Comparison of ENCODE assay signal across 11 cellular contexts in genomic region chr15:71237456-71238188, GRCh38.
DNase-seq lines count a peak whose midpoint lies in the region; ATAC-seq and TF ChIP-seq lines count a peak whose summit lies in the region.
"Had no signal": no experiment of that assay in that cellular context is flagged by ENCODE, and none has a peak within 500 bp of the region (broad histone marks: within the 10 kb centered on the region; RNA-seq: fewer than 3 reads in every experiment).

No MANE protein-coding gene starts in this region.

- no peaks in the 10 kb centered on the region for H3K9me3 ChIP-seq in A673 (ENCODE audit: low read depth, low read length, poor library complexity, severe bottlenecking)
- H3K9me3 ChIP-seq in esophagus squamous epithelium, result no peaks in the 10 kb centered on the region
- H3K9me3 ChIP-seq: ascending aorta had no signal

- H3K36me3 ChIP-seq in A673 (ENCODE audit: insufficient read depth, low read length, poor library complexity, severe bottlenecking) (no peaks in the 10 kb centered on the region), esophagus squamous epithelium (peaks cover 0 to 2% (median 0%) of the 10 kb centered on the region in 3 donors)

- intact Hi-C loops in A673 (cut with micrococcal nuclease; ENCODE audit: unreplicated experiment), result no loop called here
- intact Hi-C loops in esophagus squamous epithelium (cut with DNase I), result no loop called here
- intact Hi-C loops in natural killer cell (cut with micrococcal nuclease), result no loop called here

- DNase-seq in A673 (ENCODE audit: low spot score), result peak; percentile 78
- DNase-seq in HT1080 (ENCODE audit: low read depth), result peak; percentile 98
- peak; percentile 65 for DNase-seq in brain pericyte (ENCODE audit: low read depth, low spot score)
- peak; percentile 97 for DNase-seq in kidney glomerular epithelial cell (lab: John Stamatoyannopoulos, UW)
- DNase-seq in esophagus squamous epithelium (lab: John Stamatoyannopoulos, UW), result no peak
- no peak for DNase-seq in natural killer cell
- DNase-seq in stimulated activated CD4-positive, alpha-beta T cell treated with anti-CD3 and anti-CD28 coated beads, Interleukin-2, amount 100 ng/mL, for 48 hours, result no peak

- H3K27me3 ChIP-seq in A673 (replicated peaks; ENCODE audit: insufficient read depth, low read depth, low read length, poor library complexity), result no peaks in the 10 kb centered on the region
- no peaks in the 10 kb centered on the region for H3K27me3 ChIP-seq in esophagus squamous epithelium
- H3K27me3 ChIP-seq: ascending aorta had no signal

- POLR2A ChIA-PET in A673 (lab: Charles Lee; ENCODE audit: low non-redundant PET), result interaction anchor here (0.5 kb wide), 1 partner anchor 455 kb away, joined by 3 read pairs; no protein-coding TSS in a partner anchor

- H3K36me3 Mint-ChIP-seq in natural killer cell, result no peaks in the 10 kb centered on the region
- H3K36me3 Mint-ChIP-seq: IgD-negative memory B cell had no signal

- H3K27ac ChIP-seq in A673 (ENCODE audit: low read depth, low read length, poor library complexity, severe bottlenecking) (no peak overlapping the region), esophagus squamous epithelium (peak overlapping the region in 1 of 4 donors; percentile 18)
- H3K27ac ChIP-seq: ascending aorta had no signal

- WGBS in esophagus squamous epithelium, 2 donors, result 55 to 69% methylated on average over 11 of the region's 11 CpGs

- H3K4me3 Mint-ChIP-seq in natural killer cell, result no peak overlapping the region
- H3K4me3 Mint-ChIP-seq: IgD-negative memory B cell, mesothelial cell of epicardium had no signal

- TF ChIP-seq CTCF in A673 (conservative IDR thresholded peaks at IDR 0.05; ENCODE audit: low read depth, low read length), result no peak
- TF ChIP-seq CTCF in esophagus squamous epithelium (IDR thresholded peaks at IDR 0.05), result no peak
- no peak for TF ChIP-seq CTCF in natural killer cell (IDR thresholded peaks at IDR 0.05)

- H3K4me1 Mint-ChIP-seq in natural killer cell, result no peaks in the 10 kb centered on the region
- H3K4me1 Mint-ChIP-seq: IgD-negative memory B cell had no signal

- peaks cover 14 to 16% of the 10 kb centered on the region in 2 donors for H3K27me3 Mint-ChIP-seq in natural killer cell (ENCODE audit: low read depth in 2 of 2)

- no peak overlapping the region for H3K27ac Mint-ChIP-seq in natural killer cell
- H3K27ac Mint-ChIP-seq: IgD-negative memory B cell, mesothelial cell of epicardium had no signal

- ATAC-seq in HG02763 (IDR thresholded peaks at IDR 0.05; ENCODE audit: unreplicated experiment), result no peak
- ATAC-seq in natural killer cell, result no peak

- CTCF ChIA-PET in A673 (lab: Charles Lee), result no interaction called here

- no peaks in the 10 kb centered on the region for H3K9me3 Mint-ChIP-seq in natural killer cell
- H3K9me3 Mint-ChIP-seq: mesothelial cell of epicardium had no signal

- no peaks in the 10 kb centered on the region for H3K4me1 ChIP-seq in A673 (ENCODE audit: insufficient read depth, low read length, poor library complexity, severe bottlenecking)
- peaks cover 0 to 7% (median 6%) of the 10 kb centered on the region in 3 donors for H3K4me1 ChIP-seq in esophagus squamous epithelium
- H3K4me1 ChIP-seq: ascending aorta had no signal

- TF ChIP-seq POLR2A in esophagus squamous epithelium (IDR thresholded peaks at IDR 0.05), result no peak

- H3K4me3 ChIP-seq in A673 (ENCODE audit: low read depth, low read length, poor library complexity, severe bottlenecking) (no peak overlapping the region), esophagus squamous epithelium (no peak overlapping the region)
- H3K4me3 ChIP-seq: ascending aorta had no signal

- BruUV-seq in A673 (replicated peaks; lab: Mats Ljungman, UMichigan), result no TSS peak

Comparison
In these comparisons a context has a peak if more than half of its experiments do, and no peak if none do; other contexts are left out.
1. DNase-seq: peak in A673 (single experiment), HT1080 (single experiment), brain pericyte (single experiment) and kidney glomerular epithelial cell (single experiment); none in esophagus squamous epithelium (single experiment), natural killer cell (single experiment) and stimulated activated CD4-positive, alpha-beta T cell treated with anti-CD3 and anti-CD28 coated beads, Interleukin-2, amount 100 ng/mL, for 48 hours (0 of 2).